ENCODE assay signal across 10 cellular contexts in the genomic region with DNA sequence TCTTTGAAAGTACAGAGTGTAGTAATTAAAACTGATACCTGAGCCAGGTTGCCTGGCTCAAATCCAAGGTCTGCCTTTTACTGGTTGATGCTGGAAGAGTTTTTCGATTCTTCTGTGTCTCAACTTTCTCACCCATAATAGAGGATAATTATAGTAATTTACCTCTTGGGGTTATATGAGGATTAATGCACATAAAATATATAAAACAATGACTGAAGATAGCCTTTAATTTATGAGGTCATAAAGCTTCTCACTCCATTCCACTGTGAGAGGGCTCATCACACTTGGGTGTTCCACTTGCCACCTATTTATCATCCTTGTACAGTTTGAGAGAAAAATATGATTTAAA. TPM values are rescaled to one million over a fixed set of nuclear protein-coding genes. Genes with fewer than 3 reads are reported as not detected.
"Had no signal": no experiment of that assay in that cellular context is flagged by ENCODE, and none has a peak within 500 bp of the region (broad histone marks: within the 10 kb centered on the region; RNA-seq: fewer than 3 reads in every experiment).

No MANE protein-coding gene starts in this region.

- H3K9me3 ChIP-seq: HAP-1 had no signal

- H3K4me1 ChIP-seq: HAP-1 had no signal

- DNase-seq: GM23248, GOT3, H7, IMR-90, KG1 had no signal

- H3K27ac ChIP-seq: GM23248 had no signal

- ATAC-seq: HCT116, K562 had no signal

- H3K36me3 ChIP-seq: HAP-1 had no signal

- H3K4me3 ChIP-seq: GM23248, HAP-1, K562 had no signal

RNA-seq across cellular contexts. Expression of a gene that starts 10.2 kb away (rescaled TPM):
- total RNA-seq: GM23248, H4, HT-29, IMR-90, K562 had no signal
